37 cellular contexts compared by ENCODE assay signal in the genomic region with DNA sequence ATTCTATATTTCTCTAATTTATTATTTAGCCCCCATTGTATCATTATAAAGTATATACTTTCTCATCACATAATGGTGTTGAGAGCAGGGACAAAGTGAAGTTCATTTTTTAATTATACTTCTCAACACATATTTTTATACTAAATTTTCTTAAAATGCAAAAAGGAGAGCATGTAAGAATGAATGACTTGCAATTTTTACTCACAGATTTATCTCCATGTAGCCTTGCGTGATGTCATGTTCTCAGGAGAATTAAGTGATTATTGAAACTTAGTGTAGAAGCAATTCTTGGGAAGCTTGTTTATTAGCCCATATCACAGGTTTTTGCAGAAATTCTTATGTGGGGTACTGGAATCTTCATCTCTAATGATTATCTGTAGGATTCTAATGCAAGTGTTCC. TPM values are rescaled to one million over a fixed set of nuclear protein-coding genes. Genes with fewer than 3 reads are reported as not detected.
"Had no signal": no experiment of that assay in that cellular context is flagged by ENCODE, and none has a peak within 500 bp of the region (broad histone marks: within the 10 kb centered on the region; RNA-seq: fewer than 3 reads in every experiment).

No MANE protein-coding gene starts in this region.

- H3K27me3 Mint-ChIP-seq: naive thymus-derived CD4-positive, alpha-beta T cell; progenitor cell of endocrine pancreas; stimulated activated memory B cell treated with anti-CD40 and anti-IgM and Interleukin-4, amounts not matched to agents 10 μg/mL and 1 μg/mL and 100 μg/mL, for 72 hours; stimulated activated naive CD8-positive, alpha-beta T cell treated with anti-CD3 and anti-CD28 coated beads, Interleukin-15, amount 100 ng/mL, for 72 hours; type B pancreatic cell had no signal

- H3K27ac Mint-ChIP-seq: naive thymus-derived CD4-positive, alpha-beta T cell; natural killer cell; nephron; neural progenitor cell; progenitor cell of endocrine pancreas; stimulated activated memory B cell treated with anti-CD40 and anti-IgM and Interleukin-4, amounts not matched to agents 10 μg/mL and 1 μg/mL and 100 μg/mL, for 72 hours; stimulated activated naive CD8-positive, alpha-beta T cell treated with anti-CD3 and anti-CD28 coated beads, Interleukin-15, amount 100 ng/mL, for 72 hours; type B pancreatic cell had no signal

- H3K27me3 ChIP-seq: neural progenitor cell, ovary, spleen, suprapubic skin, testis, tibial artery, transverse colon, upper lobe of right lung, uterus had no signal

- H3K36me3 ChIP-seq: neural progenitor cell, ovary, spleen, suprapubic skin, tibial artery, transverse colon, upper lobe of right lung, uterus had no signal

- H3K27ac ChIP-seq: neural progenitor cell, ovary, parathyroid adenoma, psoas muscle, skin epidermis, spleen, suprapubic skin, testis, tibial artery, transverse colon, upper lobe of right lung, uterus had no signal

- H3K9me3 Mint-ChIP-seq: neural progenitor cell; stimulated activated memory B cell treated with anti-CD40 and anti-IgM and Interleukin-4, amounts not matched to agents 10 μg/mL and 1 μg/mL and 100 μg/mL, for 72 hours; type B pancreatic cell had no signal

- H3K9ac ChIP-seq: neural progenitor cell, parathyroid adenoma had no signal

- H3K9me3 ChIP-seq: ovary, psoas muscle, suprapubic skin, testis, tibial artery, transverse colon, upper lobe of right lung, uterus had no signal

- ATAC-seq: naive thymus-derived CD4-positive, alpha-beta T cell; natural killer cell; psoas muscle; right cardiac atrium; sciatic nerve; stimulated activated memory B cell treated with anti-CD40 and anti-IgM and Interleukin-4, amounts not matched to agents 10 μg/mL and 1 μg/mL and 100 μg/mL, for 72 hours; stimulated activated naive CD8-positive, alpha-beta T cell treated with anti-CD3 and anti-CD28 coated beads, Interleukin-15, amount 100 ng/mL, for 72 hours; stimulated activated naive CD8-positive, alpha-beta T cell treated with anti-CD3 and anti-CD28 coated beads, Interleukin-15, Interleukin-2, amounts not matched to agents 100 U/mL and 50 U/mL, for 24 hours; upper lobe of right lung had no signal

- H3K36me3 Mint-ChIP-seq: neural progenitor cell; stimulated activated memory B cell treated with anti-CD40 and anti-IgM and Interleukin-4, amounts not matched to agents 10 μg/mL and 1 μg/mL and 100 μg/mL, for 72 hours; type B pancreatic cell had no signal

- H3K4me1 Mint-ChIP-seq: natural killer cell; nephron; neural progenitor cell; stimulated activated memory B cell treated with anti-CD40 and anti-IgM and Interleukin-4, amounts not matched to agents 10 μg/mL and 1 μg/mL and 100 μg/mL, for 72 hours; stimulated activated naive CD8-positive, alpha-beta T cell treated with anti-CD3 and anti-CD28 coated beads, Interleukin-15, amount 100 ng/mL, for 72 hours had no signal

- H2AFZ ChIP-seq: neural progenitor cell, parathyroid adenoma had no signal

- H3K4me1 ChIP-seq: neural progenitor cell, parathyroid adenoma, psoas muscle, spleen, suprapubic skin, testis, tibial artery, upper lobe of right lung, uterus had no signal

- H3K4me3 Mint-ChIP-seq: naive thymus-derived CD4-positive, alpha-beta T cell; natural killer cell; nephron; neural progenitor cell; stimulated activated memory B cell treated with anti-CD40 and anti-IgM and Interleukin-4, amounts not matched to agents 10 μg/mL and 1 μg/mL and 100 μg/mL, for 72 hours; stimulated activated naive CD8-positive, alpha-beta T cell treated with anti-CD3 and anti-CD28 coated beads, Interleukin-15, amount 100 ng/mL, for 72 hours; type B pancreatic cell had no signal

- H3K4me2 ChIP-seq: neural progenitor cell, smooth muscle cell had no signal

- DNase-seq: naive thymus-derived CD4-positive, alpha-beta T cell; natural killer cell; occipital lobe; ovary; posterior cingulate gyrus; psoas muscle; right cardiac atrium; spleen; stimulated activated CD4-positive, alpha-beta T cell treated with anti-CD3 and anti-CD28 coated beads, Interleukin-12 subunit alpha, Interleukin-12 subunit beta, amount 100 ng/mL, for 4 hours; stimulated activated CD4-positive, alpha-beta T cell treated with anti-CD3 and anti-CD28 coated beads, Interleukin-1b, Interleukin-23, amount 100 ng/mL, for 48 hours; stimulated activated CD4-positive, alpha-beta T cell treated with anti-CD3 and anti-CD28 coated beads, Interleukin-4, amount 100 ng/mL, for 1 hour; stimulated activated CD4-positive, alpha-beta T cell treated with anti-CD3 and anti-CD28 coated beads, Interleukin-4, amount 100 ng/mL, for 4 hours; stimulated activated CD8-positive, alpha-beta memory T cell treated with anti-CD3 and anti-CD28 coated beads, Interleukin-4, amount 100 ng/mL, for 48 hours; stimulated activated naive CD4-positive, alpha-beta T cell; stimulated activated naive CD8-positive, alpha-beta T cell treated with anti-CD3 and anti-CD28 coated beads, Interleukin-15, amount 100 ng/mL, for 72 hours; stimulated activated naive CD8-positive, alpha-beta T cell treated with anti-CD3 and anti-CD28 coated beads, Interleukin-15, Interleukin-2, amounts not matched to agents 100 U/mL and 50 U/mL, for 24 hours; substantia nigra; testis; tibial artery; transverse colon; upper lobe of right lung; uterus had no signal

- H3K4me3 ChIP-seq: neural progenitor cell, ovary, psoas muscle, skin epidermis, smooth muscle cell, spleen, suprapubic skin, testis, tibial artery, transverse colon, upper lobe of right lung, uterus had no signal

RNA-seq across cellular contexts. Expression of gene OR5M11, which starts 0.7 kb away (rescaled TPM):
- total RNA-seq: naive thymus-derived CD4-positive, alpha-beta T cell; natural killer cell; occipital lobe; osteoblast; ovary; progenitor cell of endocrine pancreas; psoas muscle; renal cortical epithelial cell; right cardiac atrium; sciatic nerve; smooth muscle cell; spleen; suprapubic skin; testis; transverse colon; upper lobe of right lung; urinary bladder; uterus had no signal
- polyA plus RNA-seq: naive thymus-derived CD4-positive, alpha-beta T cell; neural cell; ovary; psoas muscle; right cardiac atrium; smooth muscle cell; spleen; thymus; urinary bladder had no signal

RNA-seq across cellular contexts. Expression of gene OR5M10, which starts 33.8 kb away (rescaled TPM):
- total RNA-seq: naive thymus-derived CD4-positive, alpha-beta T cell; natural killer cell; occipital lobe; osteoblast; ovary; progenitor cell of endocrine pancreas; psoas muscle; renal cortical epithelial cell; right cardiac atrium; sciatic nerve; smooth muscle cell; spleen; suprapubic skin; testis; transverse colon; upper lobe of right lung; urinary bladder; uterus had no signal
- polyA plus RNA-seq: naive thymus-derived CD4-positive, alpha-beta T cell; neural cell; ovary; psoas muscle; right cardiac atrium; smooth muscle cell; spleen; thymus; urinary bladder had no signal

RNA-seq across cellular contexts. Expression of gene OR5M8, which starts 52.6 kb away (rescaled TPM):
- total RNA-seq: naive thymus-derived CD4-positive, alpha-beta T cell; natural killer cell; occipital lobe; osteoblast; ovary; progenitor cell of endocrine pancreas; psoas muscle; renal cortical epithelial cell; right cardiac atrium; sciatic nerve; smooth muscle cell; spleen; suprapubic skin; transverse colon; upper lobe of right lung; urinary bladder; uterus had no signal
- polyA plus RNA-seq: naive thymus-derived CD4-positive, alpha-beta T cell; neural cell; ovary; psoas muscle; right cardiac atrium; smooth muscle cell; spleen; thymus; urinary bladder had no signal
